22 cellular contexts compared by ENCODE assay signal in the genomic region with DNA sequence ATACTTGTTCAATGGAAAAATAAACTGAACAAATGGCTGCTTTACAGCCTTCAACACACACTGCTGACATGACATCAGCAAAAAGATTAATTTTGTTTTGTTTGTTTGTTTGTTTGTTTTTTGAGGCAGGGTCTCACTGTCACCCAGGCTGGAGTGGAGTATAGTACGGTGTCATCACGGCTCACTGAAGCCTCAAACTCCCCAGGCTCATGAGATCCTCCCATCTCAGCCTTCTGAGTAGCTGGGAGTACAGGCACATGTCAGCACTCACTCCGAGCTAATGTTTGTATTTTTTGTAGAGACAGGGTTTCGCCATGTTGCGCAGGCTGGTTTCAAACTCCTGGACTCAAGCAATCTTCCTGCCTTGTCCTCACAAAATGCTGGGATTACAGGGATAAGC.
"Had no signal": no experiment of that assay in that cellular context is flagged by ENCODE, and none has a peak within 500 bp of the region (broad histone marks: within the 10 kb centered on the region; RNA-seq: fewer than 3 reads in every experiment).

No MANE protein-coding gene starts in this region.

- H3K27ac ChIP-seq: colonic mucosa, gastrocnemius medialis, left lung, right atrium auricular region, SJSA1, suprapubic skin had no signal

- H3K27me3 Mint-ChIP-seq: activated CD4-positive, alpha-beta T cell treated with anti-CD3 and anti-CD28 coated beads for 36 hours; central memory CD8-positive, alpha-beta T cell; progenitor cell of endocrine pancreas had no signal

- FAIRE-seq: endometrium, kidney had no signal

- H3K4me3 ChIP-seq: colonic mucosa, gastrocnemius medialis, left lung, right atrium auricular region, SJSA1, suprapubic skin had no signal

- ATAC-seq: activated CD4-positive, alpha-beta T cell treated with anti-CD3 and anti-CD28 coated beads for 36 hours; gastrocnemius medialis; left lung had no signal

- H3K9me3 Mint-ChIP-seq: central memory CD8-positive, alpha-beta T cell had no signal

- H3K36me3 ChIP-seq: colonic mucosa, gastrocnemius medialis, left lung, right atrium auricular region, SJSA1, suprapubic skin had no signal

- H3K4me3 Mint-ChIP-seq: activated CD4-positive, alpha-beta T cell treated with anti-CD3 and anti-CD28 coated beads for 36 hours; neural crest cell had no signal

- H3K27me3 ChIP-seq: colonic mucosa, gastrocnemius medialis, left lung, right atrium auricular region, SJSA1, suprapubic skin had no signal

- H3K4me1 Mint-ChIP-seq: central memory CD8-positive, alpha-beta T cell had no signal

- H3K4me1 ChIP-seq: colonic mucosa, gastrocnemius medialis, right atrium auricular region, SJSA1, suprapubic skin had no signal

- DNase-seq: activated CD4-positive, alpha-beta T cell treated with anti-CD3 and anti-CD28 coated beads for 36 hours; activated CD4-positive, alpha-beta T cell treated with anti-CD3 and anti-CD28 coated beads, Interleukin-2, amount 50 U/mL, for 48 hours; activated CD8-positive, alpha-beta memory T cell treated with anti-CD3 and anti-CD28 coated beads, Interleukin-2, amount 50 U/mL, for 4 hours; activated naive CD4-positive, alpha-beta T cell; aorta; colonic mucosa; gastrocnemius medialis; kidney; left lung; stimulated activated CD4-positive, alpha-beta T cell treated with anti-CD3 and anti-CD28 coated beads, Interleukin-12 subunit alpha, Interleukin-12 subunit beta, amount 100 ng/mL, for 4 hours; stimulated activated CD4-positive, alpha-beta T cell treated with anti-CD3 and anti-CD28 coated beads, Interleukin-1b, Interleukin-23, amount 100 ng/mL, for 48 hours; stimulated activated CD8-positive, alpha-beta memory T cell treated with anti-CD3 and anti-CD28 coated beads, Interleukin-4, amount 100 ng/mL, for 48 hours; stimulated activated naive CD4-positive, alpha-beta T cell treated with Interleukin-2 at 50 U/mL for 16 hours; T-helper 2 cell; trophoblast cell had no signal

- H3K27ac Mint-ChIP-seq: activated CD4-positive, alpha-beta T cell treated with anti-CD3 and anti-CD28 coated beads for 36 hours; progenitor cell of endocrine pancreas had no signal

- H3K9me3 ChIP-seq: colonic mucosa, gastrocnemius medialis, left lung, right atrium auricular region, SJSA1, suprapubic skin had no signal
